Comparison of ENCODE assay signal across 9 cellular contexts in genomic region chr22:24437820-24438328, GRCh38.
DNase-seq lines count a peak whose midpoint lies in the region; ATAC-seq lines count a peak whose summit lies in the region.
"Had no signal": no experiment of that assay in that cellular context is flagged by ENCODE, and none has a peak within 500 bp of the region (broad histone marks: within the 10 kb centered on the region; RNA-seq: fewer than 3 reads in every experiment).

No MANE protein-coding gene starts in this region.

- H3K9me3 Mint-ChIP-seq in activated naive CD4-positive, alpha-beta T cell treated with anti-CD3 and anti-CD28 coated beads, Interleukin-2, amount 10 ng/mL, durations not matched to agents 7 days and 5 days, result no peaks in the 10 kb centered on the region
- no peaks in the 10 kb centered on the region for H3K9me3 Mint-ChIP-seq in central memory CD8-positive, alpha-beta T cell
- no peaks in the 10 kb centered on the region for H3K9me3 Mint-ChIP-seq in stimulated activated naive CD8-positive, alpha-beta T cell treated with anti-CD3 and anti-CD28 coated beads, Interleukin-15, Interleukin-2, amounts not matched to agents 100 ng/mL and 50 ng/mL, for 24 hours

- no peak overlapping the region for H3K4me3 Mint-ChIP-seq in activated naive CD4-positive, alpha-beta T cell treated with anti-CD3 and anti-CD28 coated beads, Interleukin-2, amount 10 ng/mL, durations not matched to agents 7 days and 5 days
- H3K4me3 Mint-ChIP-seq in central memory CD8-positive, alpha-beta T cell, result peak overlapping the region; percentile 16
- peak overlapping the region; percentile 30 for H3K4me3 Mint-ChIP-seq in stimulated activated naive CD8-positive, alpha-beta T cell treated with anti-CD3 and anti-CD28 coated beads, Interleukin-15, Interleukin-2, amounts not matched to agents 100 ng/mL and 50 ng/mL, for 24 hours

- no peak for DNase-seq in activated naive CD4-positive, alpha-beta T cell treated with anti-CD3 and anti-CD28 coated beads, Interleukin-2, amount 10 ng/mL, durations not matched to agents 7 days and 5 days
- no peak for DNase-seq in activated naive CD4-positive, alpha-beta T cell treated with anti-CD3 and anti-CD28 coated beads, Interleukin-2, amount 50 U/mL, for 16 hours
- peak; percentile 56 to 64 for DNase-seq in Kasumi-1 (lab: John Stamatoyannopoulos, UW)
- no peak for DNase-seq in central memory CD8-positive, alpha-beta T cell (ENCODE audit: low spot score in 2 of 2)
- DNase-seq in DMS153 treated with DMSO at 0.1 percent for 48 hours (lab: John Stamatoyannopoulos, UW; ENCODE audit: unreplicated experiment), result no peak
- DNase-seq: DMS153 had no signal

- ATAC-seq in central memory CD8-positive, alpha-beta T cell (replicated peaks; ENCODE audit: extremely low read depth, poor library complexity, severe bottlenecking), result no peak
- no peak for ATAC-seq in HG02763 (IDR thresholded peaks at IDR 0.05; ENCODE audit: unreplicated experiment)
- no peak for ATAC-seq in GM21390 (IDR thresholded peaks at IDR 0.05; ENCODE audit: unreplicated experiment)

- peaks cover 36% of the 10 kb centered on the region for H3K36me3 Mint-ChIP-seq in activated naive CD4-positive, alpha-beta T cell treated with anti-CD3 and anti-CD28 coated beads, Interleukin-2, amount 10 ng/mL, durations not matched to agents 7 days and 5 days
- peaks cover 36% of the 10 kb centered on the region for H3K36me3 Mint-ChIP-seq in central memory CD8-positive, alpha-beta T cell (ENCODE audit: insufficient read depth)
- peaks cover 66% of the 10 kb centered on the region for H3K36me3 Mint-ChIP-seq in stimulated activated naive CD8-positive, alpha-beta T cell treated with anti-CD3 and anti-CD28 coated beads, Interleukin-15, Interleukin-2, amounts not matched to agents 100 ng/mL and 50 ng/mL, for 24 hours (ENCODE audit: low read depth)

- CTCF ChIA-PET in activated naive CD4-positive, alpha-beta T cell treated with anti-CD3 and anti-CD28 coated beads, Interleukin-2, amount 10 ng/mL, durations not matched to agents 7 days and 5 days (lab: Charles Lee), result interaction anchor here (0.8 to 5.2 kb wide), 6 partner anchors 13 to 84 kb away, joined by 3 to 48 read pairs (median 4); no protein-coding TSS in a partner anchor

- no peaks in the 10 kb centered on the region for H3K27me3 Mint-ChIP-seq in activated naive CD4-positive, alpha-beta T cell treated with anti-CD3 and anti-CD28 coated beads, Interleukin-2, amount 10 ng/mL, durations not matched to agents 7 days and 5 days
- no peaks in the 10 kb centered on the region for H3K27me3 Mint-ChIP-seq in central memory CD8-positive, alpha-beta T cell
- no peaks in the 10 kb centered on the region for H3K27me3 Mint-ChIP-seq in stimulated activated naive CD8-positive, alpha-beta T cell treated with anti-CD3 and anti-CD28 coated beads, Interleukin-15, Interleukin-2, amounts not matched to agents 100 ng/mL and 50 ng/mL, for 24 hours

- H3K27ac Mint-ChIP-seq in activated naive CD4-positive, alpha-beta T cell treated with anti-CD3 and anti-CD28 coated beads, Interleukin-2, amount 10 ng/mL, durations not matched to agents 7 days and 5 days, result peak overlapping the region; percentile 55
- peak overlapping the region; percentile 58 for H3K27ac Mint-ChIP-seq in central memory CD8-positive, alpha-beta T cell (ENCODE audit: low read depth)
- H3K27ac Mint-ChIP-seq in stimulated activated naive CD8-positive, alpha-beta T cell treated with anti-CD3 and anti-CD28 coated beads, Interleukin-15, Interleukin-2, amounts not matched to agents 100 ng/mL and 50 ng/mL, for 24 hours, result peak overlapping the region; percentile 100

- peaks cover 58% of the 10 kb centered on the region for H3K4me1 Mint-ChIP-seq in activated naive CD4-positive, alpha-beta T cell treated with anti-CD3 and anti-CD28 coated beads, Interleukin-2, amount 10 ng/mL, durations not matched to agents 7 days and 5 days
- peaks cover 59% of the 10 kb centered on the region for H3K4me1 Mint-ChIP-seq in central memory CD8-positive, alpha-beta T cell
- H3K4me1 Mint-ChIP-seq in stimulated activated naive CD8-positive, alpha-beta T cell treated with anti-CD3 and anti-CD28 coated beads, Interleukin-15, Interleukin-2, amounts not matched to agents 100 ng/mL and 50 ng/mL, for 24 hours (ENCODE audit: low read depth), result peaks cover 98% of the 10 kb centered on the region

Comparison
In these comparisons a context has a peak if more than half of its experiments do, and no peak if none do; other contexts are left out.
1. DNase-seq: peak in Kasumi-1 (2 of 2); none in activated naive CD4-positive, alpha-beta T cell treated with anti-CD3 and anti-CD28 coated beads, Interleukin-2, amount 10 ng/mL, durations not matched to agents 7 days and 5 days (single experiment), activated naive CD4-positive, alpha-beta T cell treated with anti-CD3 and anti-CD28 coated beads, Interleukin-2, amount 50 U/mL, for 16 hours (single experiment), central memory CD8-positive, alpha-beta T cell (0 of 2) and DMS153 treated with DMSO at 0.1 percent for 48 hours (single experiment).
2. Peak in every context shown above with its lines, with median percentiles within 50 percentile points of each other: H3K27ac Mint-ChIP-seq.